9 cellular contexts compared by ENCODE assay signal in genomic region chr22:30206964-30207363, GRCh38. TPM values are rescaled to one million over a fixed set of nuclear protein-coding genes. Genes with fewer than 3 reads are reported as not detected.
DNase-seq lines count a peak whose midpoint lies in the region; ATAC-seq and TF ChIP-seq lines count a peak whose summit lies in the region.
"Had no signal": no experiment of that assay in that cellular context is flagged by ENCODE, and none has a peak within 500 bp of the region (broad histone marks: within the 10 kb centered on the region; RNA-seq: fewer than 3 reads in every experiment).

No MANE protein-coding gene starts in this region.

- DNase-seq in HT-29 (ENCODE audit: low spot score) (peak; percentile 76), dermis blood vessel endothelial cell (peak; percentile 62), DMS114 treated with DMSO at 0.1 percent for 48 hours (lab: John Stamatoyannopoulos, UW; ENCODE audit: unreplicated experiment) (no peak), pons (ENCODE audit: low spot score) (no peak)
- DNase-seq: erythroblast had no signal

- no peak for TF ChIP-seq CTCF in nephron (IDR thresholded peaks at IDR 0.05; ENCODE audit: unreplicated experiment in 3 of 3)

- peak overlapping the region in 1 of 3 experiments; percentile 43 for H3K4me3 Mint-ChIP-seq in nephron

- peaks cover 20% of the 10 kb centered on the region for H3K27me3 Mint-ChIP-seq in nephron (ENCODE audit: low read depth)

- no peaks in the 10 kb centered on the region for H3K27me3 ChIP-seq in ACC112 (ENCODE audit: insufficient read depth, low read length)

- H3K27ac ChIP-seq in ACC112 (ENCODE audit: low read depth, low read length) = peak overlapping the region; percentile 99

- H3K27ac Mint-ChIP-seq in nephron = peak overlapping the region; percentile 76 to 100 (median 82)

- no peak overlapping the region for H3K4me3 ChIP-seq in ACC112 (ENCODE audit: low read depth, low read length)

- no peaks in the 10 kb centered on the region for H3K36me3 Mint-ChIP-seq in nephron (ENCODE audit: low read depth)

- H3K4me1 ChIP-seq in ACC112 (ENCODE audit: control insufficient read depth, insufficient read depth, low read length, unreplicated experiment) = peaks cover 68% of the 10 kb centered on the region

- no peaks in the 10 kb centered on the region for H3K9me3 Mint-ChIP-seq in nephron

- no peaks in the 10 kb centered on the region for H3K36me3 ChIP-seq in ACC112 (ENCODE audit: insufficient read depth, low read length)

- peaks cover 71% of the 10 kb centered on the region for H3K4me1 Mint-ChIP-seq in nephron

- no peaks in the 10 kb centered on the region for H3K79me2 ChIP-seq in ACC112 (ENCODE audit: control insufficient read depth, insufficient read depth, low read length, unreplicated experiment)

- H2AFZ ChIP-seq in ACC112 (ENCODE audit: low read length, unreplicated experiment) = no peak overlapping the region

- no peak for ATAC-seq in GM18907 (IDR thresholded peaks at IDR 0.05; ENCODE audit: unreplicated experiment)
- no peak for ATAC-seq in HG03196 (IDR thresholded peaks at IDR 0.05; ENCODE audit: unreplicated experiment)

RNA-seq across cellular contexts. Expression of gene LIF, which starts 39.6 kb away (rescaled TPM):
- 48.5 and 50.2 TPM in 2 replicates for total RNA-seq in HT-29 (2014; rRNA removed; shearing (Covaris generic))
- total RNA-seq in dermis blood vessel endothelial cell = 1.1 and 1.7 TPM in 2 replicates

RNA-seq across cellular contexts. Expression of gene OSM, which starts 59.7 kb away (rescaled TPM):
- total RNA-seq in HT-29 (2014; rRNA removed; shearing (Covaris generic)) = not detected in 2 replicates
- not detected in 2 replicates for total RNA-seq in dermis blood vessel endothelial cell

Comparison
In these comparisons a context has a peak if more than half of its experiments do, and no peak if none do; other contexts are left out.
1. DNase-seq: peak in HT-29 (single experiment) and dermis blood vessel endothelial cell (single experiment); none in DMS114 treated with DMSO at 0.1 percent for 48 hours (single experiment) and pons (single experiment).
2. RNA of gene LIF, which starts 39.6 kb away (total RNA-seq): 48.5 to 50.2 TPM in HT-29; 1.1 to 1.7 TPM in dermis blood vessel endothelial cell; every median in the first group is over 10 times any median in the second.